ENCODE assay signal across 23 cellular contexts in the genomic region with DNA sequence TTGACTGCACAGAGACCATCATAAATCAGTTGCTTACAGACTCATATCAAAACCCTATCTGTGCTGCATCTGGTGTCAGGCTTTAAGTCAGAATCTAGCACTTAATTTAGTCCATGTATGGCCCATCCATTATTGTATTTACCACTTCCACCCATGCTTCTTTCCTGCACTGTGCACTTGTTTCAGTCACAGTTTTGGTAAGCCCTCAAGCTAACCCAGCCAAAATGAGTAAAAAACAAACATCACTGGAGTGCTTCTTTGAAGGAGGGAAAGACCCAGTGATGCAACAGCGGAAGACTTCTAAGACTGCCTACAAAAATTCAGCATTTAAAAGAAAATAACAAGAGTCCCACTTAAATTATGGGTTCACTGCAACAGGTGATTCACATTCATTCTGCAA.
DNase-seq lines count a peak whose midpoint lies in the region; ATAC-seq and TF ChIP-seq lines count a peak whose summit lies in the region.
"Had no signal": no experiment of that assay in that cellular context is flagged by ENCODE, and none has a peak within 500 bp of the region (broad histone marks: within the 10 kb centered on the region; RNA-seq: fewer than 3 reads in every experiment).

No MANE protein-coding gene starts in this region.

- H3K27me3 ChIP-seq in left lung (no peaks in the 10 kb centered on the region), upper lobe of right lung (no peaks in the 10 kb centered on the region), thyroid gland (no peaks in the 10 kb centered on the region)
- H3K27me3 ChIP-seq: BE2C, BLaER1 had no signal

- no peak for TF ChIP-seq POLR2A in thyroid gland (IDR thresholded peaks at IDR 0.05)

- peak; percentile 69 for ATAC-seq in HG02610 (IDR thresholded peaks at IDR 0.05; ENCODE audit: unreplicated experiment)
- ATAC-seq in left lung: peak; percentile 64
- ATAC-seq in upper lobe of right lung: peak; percentile 60
- ATAC-seq in effector memory CD8-positive, alpha-beta T cell (replicated peaks): no peak

- no peaks in the 10 kb centered on the region for H3K9me3 ChIP-seq in left lung
- no peaks in the 10 kb centered on the region for H3K9me3 ChIP-seq in upper lobe of right lung
- H3K9me3 ChIP-seq in thyroid gland: no peaks in the 10 kb centered on the region
- H3K9me3 ChIP-seq: BE2C, BLaER1 had no signal

- 79 to 83% methylated on average over 1 of the region's 1 CpG for WGBS in thyroid gland, 2 donors

- no peak overlapping the region for H3K4me3 ChIP-seq in left lung
- no peak overlapping the region for H3K4me3 ChIP-seq in upper lobe of right lung
- no peak overlapping the region for H3K4me3 ChIP-seq in thyroid gland (replicated peaks in 1 of 3)
- H3K4me3 ChIP-seq: BLaER1 had no signal

- no peaks in the 10 kb centered on the region for H3K9me3 Mint-ChIP-seq in effector memory CD8-positive, alpha-beta T cell
- H3K9me3 Mint-ChIP-seq: CD14-positive monocyte had no signal

- H3K4me3 Mint-ChIP-seq in effector memory CD8-positive, alpha-beta T cell: no peak overlapping the region
- H3K4me3 Mint-ChIP-seq: CD14-positive monocyte; CD4-positive, alpha-beta memory T cell; CD4-positive, CD25-positive, alpha-beta regulatory T cell; CD8-positive, alpha-beta memory T cell had no signal

- no peaks in the 10 kb centered on the region for H3K4me1 ChIP-seq in left lung
- H3K4me1 ChIP-seq in upper lobe of right lung: no peaks in the 10 kb centered on the region
- H3K4me1 ChIP-seq in thyroid gland: no peaks in the 10 kb centered on the region
- H3K4me1 ChIP-seq: BE2C, BLaER1 had no signal

- no peaks in the 10 kb centered on the region for H3K36me3 Mint-ChIP-seq in effector memory CD8-positive, alpha-beta T cell (ENCODE audit: insufficient read depth)
- H3K36me3 Mint-ChIP-seq: CD14-positive monocyte; CD4-positive, alpha-beta memory T cell; CD4-positive, CD25-positive, alpha-beta regulatory T cell; CD8-positive, alpha-beta memory T cell had no signal

- intact Hi-C loops in left lung (cut with DNase I) (no loop called here), upper lobe of right lung (cut with DNase I) (no loop called here), thyroid gland (cut with DNase I) (no loop called here)

- no peaks in the 10 kb centered on the region for H3K4me1 Mint-ChIP-seq in effector memory CD8-positive, alpha-beta T cell (ENCODE audit: low read depth in 2 of 2)
- H3K4me1 Mint-ChIP-seq: CD14-positive monocyte; CD4-positive, alpha-beta memory T cell; CD4-positive, CD25-positive, alpha-beta regulatory T cell; CD8-positive, alpha-beta memory T cell had no signal

- TF ChIP-seq CTCF in left lung (IDR thresholded peaks at IDR 0.05) (no peak), upper lobe of right lung (IDR thresholded peaks at IDR 0.05) (no peak), thyroid gland (IDR thresholded peaks at IDR 0.05) (no peak)

- DNase-seq in left lung (no peak), upper lobe of right lung (no peak), thyroid gland (no peak), GM03348 (ENCODE audit: low spot score) (no peak)
- DNase-seq in effector memory CD8-positive, alpha-beta T cell: no peak
- DNase-seq: 8988T; ACHN; BE2C; C1 segment of cervical spinal cord; CD4-positive, alpha-beta memory T cell; CD4-positive, CD25-positive, alpha-beta regulatory T cell; CD8-positive, alpha-beta memory T cell; COR-L47; DMS 273 treated with DMSO at 0.1 percent for 48 hours; DMS153; DMS53; DMS79; DND-41; EL; GDM1 had no signal

- H3K27ac Mint-ChIP-seq in effector memory CD8-positive, alpha-beta T cell: no peak overlapping the region
- H3K27ac Mint-ChIP-seq: CD14-positive monocyte; CD4-positive, alpha-beta memory T cell; CD4-positive, CD25-positive, alpha-beta regulatory T cell; CD8-positive, alpha-beta memory T cell had no signal

- no peak overlapping the region for H3K27ac ChIP-seq in left lung
- no peak overlapping the region for H3K27ac ChIP-seq in upper lobe of right lung
- no peak overlapping the region for H3K27ac ChIP-seq in thyroid gland
- H3K27ac ChIP-seq: BLaER1 had no signal

- H3K36me3 ChIP-seq in left lung (no peaks in the 10 kb centered on the region), upper lobe of right lung (no peaks in the 10 kb centered on the region), thyroid gland (no peaks in the 10 kb centered on the region)
- H3K36me3 ChIP-seq: BE2C, BLaER1 had no signal

- H3K27me3 Mint-ChIP-seq in effector memory CD8-positive, alpha-beta T cell: no peaks in the 10 kb centered on the region
- H3K27me3 Mint-ChIP-seq: CD4-positive, alpha-beta memory T cell; CD4-positive, CD25-positive, alpha-beta regulatory T cell; CD8-positive, alpha-beta memory T cell had no signal
